2 cellular contexts compared by ENCODE assay signal in genomic region chr7:108299251-108300014, GRCh38.
A peak's percentile ranks its signal among the peaks of the same experiment; 100 is the strongest.
TF ChIP-seq lines count a peak whose summit lies in the region.

No MANE protein-coding gene starts in this region.

TF ChIP-seq in HCT116, 20 proteins besides CTCF, POLR2A, EP300 and RAD21 (continued from another document):
- TF ChIP-seq MAX (IDR thresholded peaks at IDR 0.05), result no peak

TF ChIP-seq in SK-N-SH treated with all-trans-retinoic acid at 6 μM for 48 hours, 23 proteins besides CTCF, POLR2A, EP300 and RAD21 (continued from another document):
- TF ChIP-seq CSRNP3 (CRISPR knock-in tag; IDR thresholded peaks at IDR 0.05), result 0 out of 2 replicates have a peak, but pooled peaks have one; percentile 18
- peak; percentile 49; the same call in 1 of the 2 replicates for TF ChIP-seq GLIS3 (CRISPR knock-in tag; IDR thresholded peaks at IDR 0.05)
- no peak for TF ChIP-seq ZFP3 (CRISPR knock-in tag; IDR thresholded peaks at IDR 0.05)
- TF ChIP-seq ZNF70 (CRISPR knock-in tag; IDR thresholded peaks at IDR 0.05), result no peak
- TF ChIP-seq ZNF565 (CRISPR knock-in tag; conservative IDR thresholded peaks at IDR 0.05; ENCODE audit: low read depth), result no peak
- TF ChIP-seq TCF4 (CRISPR knock-in tag; IDR thresholded peaks at IDR 0.05; ENCODE audit: borderline replicate concordance), result peak; percentile 52
- TF ChIP-seq PATZ1 (CRISPR knock-in tag; IDR thresholded peaks at IDR 0.05; ENCODE audit: borderline replicate concordance), result peak; percentile 46; the same call in 1 of the 2 replicates
- peak; percentile 89 for TF ChIP-seq CREB5 (CRISPR knock-in tag; IDR thresholded peaks at IDR 0.05; ENCODE audit: low read depth)
